In the genomic region with DNA sequence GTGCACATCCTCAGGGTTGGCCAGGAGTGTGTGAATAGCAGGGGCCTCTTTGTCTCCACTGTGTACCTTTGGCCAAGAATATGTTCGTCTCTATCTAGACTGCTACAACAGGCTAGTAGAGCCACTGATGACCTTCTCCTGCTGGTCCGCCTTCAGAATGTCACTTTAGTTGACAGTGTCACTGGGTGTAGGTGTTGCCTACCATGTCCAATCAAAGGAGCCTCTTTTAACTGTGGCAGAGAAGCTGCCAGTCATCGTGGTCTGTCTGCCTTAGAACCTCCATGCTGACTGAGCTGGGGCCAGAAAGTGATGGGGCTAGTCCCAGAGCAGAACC, we compare ENCODE assay signal across 1 cellular context.
A peak's percentile ranks its signal among the peaks of the same experiment; 100 is the strongest.
TF ChIP-seq lines count a peak whose summit lies in the region.

No MANE protein-coding gene starts in this region.

TF ChIP-seq in K562, 482 proteins besides CTCF, POLR2A, EP300 and RAD21 (continued from another document):
- TF ChIP-seq, protein P1, sequence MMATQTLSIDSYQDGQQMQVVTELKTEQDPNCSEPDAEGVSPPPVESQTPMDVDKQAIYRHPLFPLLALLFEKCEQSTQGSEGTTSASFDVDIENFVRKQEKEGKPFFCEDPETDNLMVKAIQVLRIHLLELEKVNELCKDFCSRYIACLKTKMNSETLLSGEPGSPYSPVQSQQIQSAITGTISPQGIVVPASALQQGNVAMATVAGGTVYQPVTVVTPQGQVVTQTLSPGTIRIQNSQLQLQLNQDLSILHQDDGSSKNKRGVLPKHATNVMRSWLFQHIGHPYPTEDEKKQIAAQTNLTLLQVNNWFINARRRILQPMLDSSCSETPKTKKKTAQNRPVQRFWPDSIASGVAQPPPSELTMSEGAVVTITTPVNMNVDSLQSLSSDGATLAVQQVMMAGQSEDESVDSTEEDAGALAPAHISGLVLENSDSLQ (IDR thresholded peaks at IDR 0.05): peak; percentile 85
- no peak for TF ChIP-seq RFX7 (CRISPR knock-in tag; IDR thresholded peaks at IDR 0.05)
- no peak for TF ChIP-seq CC2D1A (IDR thresholded peaks at IDR 0.05)
- TF ChIP-seq, protein P2, sequence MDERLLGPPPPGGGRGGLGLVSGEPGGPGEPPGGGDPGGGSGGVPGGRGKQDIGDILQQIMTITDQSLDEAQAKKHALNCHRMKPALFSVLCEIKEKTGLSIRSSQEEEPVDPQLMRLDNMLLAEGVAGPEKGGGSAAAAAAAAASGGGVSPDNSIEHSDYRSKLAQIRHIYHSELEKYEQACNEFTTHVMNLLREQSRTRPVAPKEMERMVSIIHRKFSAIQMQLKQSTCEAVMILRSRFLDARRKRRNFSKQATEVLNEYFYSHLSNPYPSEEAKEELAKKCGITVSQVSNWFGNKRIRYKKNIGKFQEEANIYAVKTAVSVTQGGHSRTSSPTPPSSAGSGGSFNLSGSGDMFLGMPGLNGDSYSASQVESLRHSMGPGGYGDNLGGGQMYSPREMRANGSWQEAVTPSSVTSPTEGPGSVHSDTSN (CRISPR knock-in tag; IDR thresholded peaks at IDR 0.05; ENCODE audit: low read depth): no peak
- TF ChIP-seq, protein P2 (tag; conservative IDR thresholded peaks at IDR 0.05; ENCODE audit: low read depth): peak; percentile 43; the same call in 1 of the 2 replicates
